15 cellular contexts compared by ENCODE assay signal in the genomic region with DNA sequence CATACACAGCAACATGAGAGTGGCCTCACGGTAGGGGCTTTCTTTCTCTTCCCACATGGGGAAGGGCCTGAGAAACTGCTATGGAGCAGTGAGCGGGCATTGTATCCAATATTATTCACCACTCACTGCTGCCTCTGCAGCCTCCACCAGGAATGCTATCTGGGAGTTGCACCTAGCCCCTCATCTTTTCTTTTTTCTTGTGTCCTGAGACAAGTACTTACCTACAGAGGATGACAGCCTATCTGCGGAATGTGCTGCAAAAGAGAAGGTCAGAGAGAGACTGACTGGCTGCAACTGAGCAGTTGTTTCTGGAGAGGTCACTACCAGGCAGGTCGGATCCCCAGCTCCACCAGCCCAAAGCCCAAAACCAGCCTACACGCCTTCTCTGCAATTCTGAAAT. TPM values are rescaled to one million over a fixed set of nuclear protein-coding genes. Genes with fewer than 3 reads are reported as not detected.
A peak's percentile ranks its signal among the peaks of the same experiment; 100 is the strongest.
DNase-seq lines count a peak whose midpoint lies in the region; ATAC-seq and TF ChIP-seq lines count a peak whose summit lies in the region.
"Had no signal": no experiment of that assay in that cellular context is flagged by ENCODE, and none has a peak within 500 bp of the region (broad histone marks: within the 10 kb centered on the region; RNA-seq: fewer than 3 reads in every experiment).

No MANE protein-coding gene starts in this region.

- peaks cover 5% of the 10 kb centered on the region for H3K27me3 Mint-ChIP-seq in activated naive CD4-positive, alpha-beta T cell treated with anti-CD3 and anti-CD28 coated beads, Interleukin-2, amount 50 U/mL, for 24 hours
- H3K27me3 Mint-ChIP-seq in WTC11 (ENCODE audit: low read depth) = no peaks in the 10 kb centered on the region
- peaks cover 18% of the 10 kb centered on the region for H3K27me3 Mint-ChIP-seq in activated T-cell treated with anti-CD3 and anti-CD28 coated beads, Interleukin-2, amount 50 U/mL, for 72 hours (ENCODE audit: low read depth)

- TF ChIP-seq CTCF in WTC11 (IDR thresholded peaks at IDR 0.05) = no peak

- H3K27ac Mint-ChIP-seq in activated naive CD4-positive, alpha-beta T cell treated with anti-CD3 and anti-CD28 coated beads, Interleukin-2, amount 50 U/mL, for 24 hours = peak overlapping the region; percentile 4
- no peak overlapping the region for H3K27ac Mint-ChIP-seq in WTC11
- H3K27ac Mint-ChIP-seq in activated T-cell treated with anti-CD3 and anti-CD28 coated beads, Interleukin-2, amount 50 U/mL, for 72 hours = no peak overlapping the region
- H3K27ac Mint-ChIP-seq: B cell; CD8-positive, alpha-beta T cell had no signal

- no peak for DNase-seq in activated naive CD4-positive, alpha-beta T cell (lab: John Stamatoyannopoulos, UW)
- no peak for DNase-seq in WTC11 (ENCODE audit: low spot score)
- DNase-seq in kidney tubule cell (ENCODE audit: low spot score) = peak; percentile 8
- no peak for DNase-seq in activated T-cell treated with anti-CD3 and anti-CD28 coated beads, Interleukin-2, amount 50 U/mL, for 72 hours
- no peak for DNase-seq in DMS153 (lab: John Stamatoyannopoulos, UW)
- DNase-seq in SW 1271 (lab: John Stamatoyannopoulos, UW) = no peak
- DNase-seq: Calu3; CD8-positive, alpha-beta T cell; DMS53; DND-41; EL had no signal

- ATAC-seq in WTC11 = peak; percentile 50
- ATAC-seq in activated T-cell treated with anti-CD3 and anti-CD28 coated beads, Interleukin-2, amount 50 U/mL, for 72 hours (replicated peaks in 1 of 2) = no peak
- ATAC-seq: CD8-positive, alpha-beta T cell; GM12878 had no signal

- H3K9me3 Mint-ChIP-seq in activated naive CD4-positive, alpha-beta T cell treated with anti-CD3 and anti-CD28 coated beads, Interleukin-2, amount 50 U/mL, for 24 hours = no peaks in the 10 kb centered on the region
- no peaks in the 10 kb centered on the region for H3K9me3 Mint-ChIP-seq in WTC11
- H3K9me3 Mint-ChIP-seq in activated T-cell treated with anti-CD3 and anti-CD28 coated beads, Interleukin-2, amount 50 U/mL, for 72 hours = no peaks in the 10 kb centered on the region
- H3K9me3 Mint-ChIP-seq: CD8-positive, alpha-beta T cell had no signal

- no peaks in the 10 kb centered on the region for H3K36me3 Mint-ChIP-seq in activated naive CD4-positive, alpha-beta T cell treated with anti-CD3 and anti-CD28 coated beads, Interleukin-2, amount 50 U/mL, for 24 hours
- no peaks in the 10 kb centered on the region for H3K36me3 Mint-ChIP-seq in WTC11
- no peaks in the 10 kb centered on the region for H3K36me3 Mint-ChIP-seq in activated T-cell treated with anti-CD3 and anti-CD28 coated beads, Interleukin-2, amount 50 U/mL, for 72 hours (ENCODE audit: insufficient read depth in 2 of 2)
- H3K36me3 Mint-ChIP-seq: CD8-positive, alpha-beta T cell had no signal

- no peaks in the 10 kb centered on the region for H3K4me1 Mint-ChIP-seq in activated naive CD4-positive, alpha-beta T cell treated with anti-CD3 and anti-CD28 coated beads, Interleukin-2, amount 50 U/mL, for 24 hours
- H3K4me1 Mint-ChIP-seq in WTC11 = peaks cover 5% of the 10 kb centered on the region
- no peaks in the 10 kb centered on the region for H3K4me1 Mint-ChIP-seq in activated T-cell treated with anti-CD3 and anti-CD28 coated beads, Interleukin-2, amount 50 U/mL, for 72 hours (ENCODE audit: low read depth)
- H3K4me1 Mint-ChIP-seq: B cell had no signal

- POLR2A ChIA-PET in WTC11 (lab: Charles Lee) = no interaction called here

- CTCF ChIA-PET in WTC11 (lab: Charles Lee) = interaction anchor here (1.1 kb wide), 1 partner anchor 43 kb away, joined by 6 read pairs; no protein-coding TSS in a partner anchor

- H3K4me3 Mint-ChIP-seq in activated naive CD4-positive, alpha-beta T cell treated with anti-CD3 and anti-CD28 coated beads, Interleukin-2, amount 50 U/mL, for 24 hours = no peak overlapping the region
- no peak overlapping the region for H3K4me3 Mint-ChIP-seq in WTC11
- H3K4me3 Mint-ChIP-seq in activated T-cell treated with anti-CD3 and anti-CD28 coated beads, Interleukin-2, amount 50 U/mL, for 72 hours = no peak overlapping the region
- H3K4me3 Mint-ChIP-seq: B cell; CD8-positive, alpha-beta T cell had no signal

TF ChIP-seq in WTC11, 78 proteins besides CTCF, POLR2A, EP300 and RAD21:
- TF ChIP-seq ZNF232 (CRISPR knock-in tag; IDR thresholded peaks at IDR 0.05) = no peak
- TF ChIP-seq, protein P1, sequence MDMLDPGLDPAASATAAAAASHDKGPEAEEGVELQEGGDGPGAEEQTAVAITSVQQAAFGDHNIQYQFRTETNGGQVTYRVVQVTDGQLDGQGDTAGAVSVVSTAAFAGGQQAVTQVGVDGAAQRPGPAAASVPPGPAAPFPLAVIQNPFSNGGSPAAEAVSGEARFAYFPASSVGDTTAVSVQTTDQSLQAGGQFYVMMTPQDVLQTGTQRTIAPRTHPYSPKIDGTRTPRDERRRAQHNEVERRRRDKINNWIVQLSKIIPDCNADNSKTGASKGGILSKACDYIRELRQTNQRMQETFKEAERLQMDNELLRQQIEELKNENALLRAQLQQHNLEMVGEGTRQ (CRISPR knock-in tag; IDR thresholded peaks at IDR 0.05) = no peak
- TF ChIP-seq, protein P2, sequence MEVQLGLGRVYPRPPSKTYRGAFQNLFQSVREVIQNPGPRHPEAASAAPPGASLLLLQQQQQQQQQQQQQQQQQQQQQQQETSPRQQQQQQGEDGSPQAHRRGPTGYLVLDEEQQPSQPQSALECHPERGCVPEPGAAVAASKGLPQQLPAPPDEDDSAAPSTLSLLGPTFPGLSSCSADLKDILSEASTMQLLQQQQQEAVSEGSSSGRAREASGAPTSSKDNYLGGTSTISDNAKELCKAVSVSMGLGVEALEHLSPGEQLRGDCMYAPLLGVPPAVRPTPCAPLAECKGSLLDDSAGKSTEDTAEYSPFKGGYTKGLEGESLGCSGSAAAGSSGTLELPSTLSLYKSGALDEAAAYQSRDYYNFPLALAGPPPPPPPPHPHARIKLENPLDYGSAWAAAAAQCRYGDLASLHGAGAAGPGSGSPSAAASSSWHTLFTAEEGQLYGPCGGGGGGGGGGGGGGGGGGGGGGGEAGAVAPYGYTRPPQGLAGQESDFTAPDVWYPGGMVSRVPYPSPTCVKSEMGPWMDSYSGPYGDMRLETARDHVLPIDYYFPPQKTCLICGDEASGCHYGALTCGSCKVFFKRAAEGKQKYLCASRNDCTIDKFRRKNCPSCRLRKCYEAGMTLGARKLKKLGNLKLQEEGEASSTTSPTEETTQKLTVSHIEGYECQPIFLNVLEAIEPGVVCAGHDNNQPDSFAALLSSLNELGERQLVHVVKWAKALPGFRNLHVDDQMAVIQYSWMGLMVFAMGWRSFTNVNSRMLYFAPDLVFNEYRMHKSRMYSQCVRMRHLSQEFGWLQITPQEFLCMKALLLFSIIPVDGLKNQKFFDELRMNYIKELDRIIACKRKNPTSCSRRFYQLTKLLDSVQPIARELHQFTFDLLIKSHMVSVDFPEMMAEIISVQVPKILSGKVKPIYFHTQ (CRISPR knock-in tag; IDR thresholded peaks at IDR 0.05) = no peak
TF ChIP-seq in WTC11: peak in this region for 0.

RNA-seq across cellular contexts. Expression of a gene that starts 52.1 kb away (rescaled TPM):
- total RNA-seq in WTC11 (2021) = 32.7 to 51.3 TPM (median 47.3 TPM) in 3 replicates
- total RNA-seq in activated T-cell treated with anti-CD3 and anti-CD28 coated beads, Interleukin-2, amount 50 U/mL, for 72 hours = 10 to 100 TPM; 75.0 to 82.4 TPM
- total RNA-seq: G401 had no signal
